ENCODE assay signal across 1 cellular context in genomic region chr22:19730141-19730661, GRCh38.
TF ChIP-seq lines count a peak whose summit lies in the region.

No MANE protein-coding gene starts in this region.

TF ChIP-seq in H1, 55 proteins besides CTCF, POLR2A, EP300 and RAD21:
- no peak for TF ChIP-seq HDAC6 (IDR thresholded peaks at IDR 0.05; ENCODE audit: low read depth, low read length)
- TF ChIP-seq RBBP5 (IDR thresholded peaks at IDR 0.05; ENCODE audit: borderline replicate concordance, low read depth, low read length) = no peak
- no peak for TF ChIP-seq USF2 (IDR thresholded peaks at IDR 0.05; ENCODE audit: low read length)
- TF ChIP-seq E2F6 (IDR thresholded peaks at IDR 0.05) = no peak
- no peak for TF ChIP-seq CHD7 (IDR thresholded peaks at IDR 0.05; ENCODE audit: insufficient replicate concordance, low read length)
- no peak for TF ChIP-seq BACH1 (IDR thresholded peaks at IDR 0.05; ENCODE audit: low read length)
- TF ChIP-seq CEBPB (IDR thresholded peaks at IDR 0.05; ENCODE audit: low read depth, low read length) = no peak
- TF ChIP-seq RFX5 (IDR thresholded peaks at IDR 0.05; ENCODE audit: borderline replicate concordance, low read depth, low read length) = no peak
- TF ChIP-seq SUZ12 (IDR thresholded peaks at IDR 0.05; ENCODE audit: low read length) = no peak
- no peak for TF ChIP-seq FOSL1 (IDR thresholded peaks at IDR 0.05; ENCODE audit: insufficient read depth, low read depth, low read length)
- no peak for TF ChIP-seq SIX5 (IDR thresholded peaks at IDR 0.05; ENCODE audit: low read depth, low read length)
- no peak for TF ChIP-seq SAP30 (IDR thresholded peaks at IDR 0.05; ENCODE audit: insufficient read depth, insufficient replicate concordance, low read length)
- TF ChIP-seq POU5F1 (IDR thresholded peaks at IDR 0.05; ENCODE audit: low read depth, low read length) = no peak
